In genomic region chr5:132812123-132812948, GRCh38 we compare ENCODE assay signal across 8 cellular contexts. TPM values are rescaled to one million over a fixed set of nuclear protein-coding genes. Genes with fewer than 3 reads are reported as not detected.
DNase-seq lines count a peak whose midpoint lies in the region; ATAC-seq and TF ChIP-seq lines count a peak whose summit lies in the region.

No MANE protein-coding gene starts in this region.

- no CpG with 5 or more reads among the region's 20 CpGs for WGBS in neuronal stem cell (ENCODE audit: extremely low coverage in 2 of 2, insufficient read length in 2 of 2, insufficient replicate concordance in 1 of 2), 2 donors

- no peak for DNase-seq in activated T-cell treated with anti-CD3 and anti-CD28 coated beads, Interleukin-2, amount 50 U/mL, for 4 hours
- DNase-seq in activated T-cell treated with anti-CD3 and anti-CD28 coated beads, Interleukin-2, amount 50 U/mL, for 1 hour: no peak
- DNase-seq in NCI-H69 (lab: John Stamatoyannopoulos, UW): peak; percentile 96
- no peak for DNase-seq in chondrocyte (ENCODE audit: low spot score)
- no peak for DNase-seq in stimulated activated naive B cell treated with anti-CD40 and anti-IgM and Interleukin-4, amounts not matched to agents 10 μg/mL and 1 μg/mL and 100 μg/mL, for 72 hours
- DNase-seq in neuronal stem cell (ENCODE audit: low spot score): no peak

- peaks cover 11% of the 10 kb centered on the region for H3K4me1 Mint-ChIP-seq in activated T-cell treated with anti-CD3 and anti-CD28 coated beads, Interleukin-2, amount 50 U/mL, for 4 hours (ENCODE audit: low read depth)
- H3K4me1 Mint-ChIP-seq in chondrocyte (ENCODE audit: low read depth): peaks cover 9% of the 10 kb centered on the region
- peaks cover 8 to 12% of the 10 kb centered on the region in 2 donors for H3K4me1 Mint-ChIP-seq in stimulated activated naive B cell treated with anti-CD40 and anti-IgM and Interleukin-4, amounts not matched to agents 10 μg/mL and 1 μg/mL and 100 μg/mL, for 72 hours

- H4K91ac ChIP-seq in neuronal stem cell (ENCODE audit: low read depth, low read length, poor library complexity): no peak overlapping the region

- no peak overlapping the region for H3K27ac Mint-ChIP-seq in chondrocyte (ENCODE audit: unreplicated experiment)
- H3K27ac Mint-ChIP-seq in stimulated activated naive B cell treated with anti-CD40 and anti-IgM and Interleukin-4, amounts not matched to agents 10 μg/mL and 1 μg/mL and 100 μg/mL, for 72 hours: no peak overlapping the region

- no peak for TF ChIP-seq CTCF in chondrocyte (IDR thresholded peaks at IDR 0.05)

- peaks cover 49% of the 10 kb centered on the region for H3K27me3 Mint-ChIP-seq in activated T-cell treated with anti-CD3 and anti-CD28 coated beads, Interleukin-2, amount 50 U/mL, for 4 hours (ENCODE audit: low read depth)
- H3K27me3 Mint-ChIP-seq in chondrocyte (ENCODE audit: low read depth): peaks cover 32% of the 10 kb centered on the region
- peaks cover 44 to 47% of the 10 kb centered on the region in 2 donors for H3K27me3 Mint-ChIP-seq in stimulated activated naive B cell treated with anti-CD40 and anti-IgM and Interleukin-4, amounts not matched to agents 10 μg/mL and 1 μg/mL and 100 μg/mL, for 72 hours

- peaks cover 20 to 89% (median 42%) of the 10 kb centered on the region in 3 experiments for H3K27me3 ChIP-seq in neuronal stem cell (ENCODE audit: control insufficient read depth in 3 of 3, insufficient read depth in 3 of 3, low read depth in 1 of 3, low read length in 3 of 3)

- peak overlapping the region; percentile 70 for H3K4me3 Mint-ChIP-seq in activated T-cell treated with anti-CD3 and anti-CD28 coated beads, Interleukin-2, amount 50 U/mL, for 4 hours
- H3K4me3 Mint-ChIP-seq in chondrocyte (ENCODE audit: unreplicated experiment): peak overlapping the region; percentile 70
- peak overlapping the region; percentile 70 for H3K4me3 Mint-ChIP-seq in stimulated activated naive B cell treated with anti-CD40 and anti-IgM and Interleukin-4, amounts not matched to agents 10 μg/mL and 1 μg/mL and 100 μg/mL, for 72 hours

- no peak overlapping the region for H3K4ac ChIP-seq in neuronal stem cell (ENCODE audit: low read length)

- H3K9ac ChIP-seq in neuronal stem cell (ENCODE audit: low read depth, low read length, poor library complexity): no peak overlapping the region

- no peaks in the 10 kb centered on the region for H3K36me3 Mint-ChIP-seq in activated T-cell treated with anti-CD3 and anti-CD28 coated beads, Interleukin-2, amount 50 U/mL, for 4 hours (ENCODE audit: insufficient read depth)
- peaks cover 1% of the 10 kb centered on the region for H3K36me3 Mint-ChIP-seq in chondrocyte (ENCODE audit: low read depth)
- no peaks in the 10 kb centered on the region for H3K36me3 Mint-ChIP-seq in stimulated activated naive B cell treated with anti-CD40 and anti-IgM and Interleukin-4, amounts not matched to agents 10 μg/mL and 1 μg/mL and 100 μg/mL, for 72 hours

- no peak overlapping the region for H3K14ac ChIP-seq in neuronal stem cell (ENCODE audit: low read length)

- no peak overlapping the region for H2BK15ac ChIP-seq in neuronal stem cell (ENCODE audit: low read length)

- H3K27ac ChIP-seq in neuronal stem cell (replicated peaks; ENCODE audit: low read length): no peak overlapping the region

- H2BK120ac ChIP-seq in neuronal stem cell (ENCODE audit: low read depth, low read length): no peak overlapping the region

- no peak overlapping the region for H2BK12ac ChIP-seq in neuronal stem cell (ENCODE audit: low read length)

- H3K9me3 Mint-ChIP-seq in activated T-cell treated with anti-CD3 and anti-CD28 coated beads, Interleukin-2, amount 50 U/mL, for 4 hours: no peaks in the 10 kb centered on the region
- no peaks in the 10 kb centered on the region for H3K9me3 Mint-ChIP-seq in chondrocyte (ENCODE audit: low read depth)
- H3K9me3 Mint-ChIP-seq in stimulated activated naive B cell treated with anti-CD40 and anti-IgM and Interleukin-4, amounts not matched to agents 10 μg/mL and 1 μg/mL and 100 μg/mL, for 72 hours: no peaks in the 10 kb centered on the region

- no peak overlapping the region for H4K8ac ChIP-seq in neuronal stem cell (ENCODE audit: low read depth, low read length)

- H3K4me2 ChIP-seq in neuronal stem cell (ENCODE audit: insufficient read depth, low read length, poor library complexity, severe bottlenecking): no peak overlapping the region

- H3K9me3 ChIP-seq in neuronal stem cell (replicated peaks in 1 of 2; ENCODE audit: control insufficient read depth in 2 of 2, insufficient read depth in 1 of 2, low read depth in 1 of 2, low read length in 2 of 2): peaks cover 6 to 8% of the 10 kb centered on the region in 2 donors

- H3K23ac ChIP-seq in neuronal stem cell (ENCODE audit: low read depth, low read length, poor library complexity): no peak overlapping the region

- H2AFZ ChIP-seq in neuronal stem cell (ENCODE audit: low read length): no peak overlapping the region

- H3K79me1 ChIP-seq in neuronal stem cell (ENCODE audit: low read depth, low read length): peaks cover 3% of the 10 kb centered on the region

- no peaks in the 10 kb centered on the region for H3K36me3 ChIP-seq in neuronal stem cell (replicated peaks in 1 of 2; ENCODE audit: control insufficient read depth in 2 of 2, insufficient read depth in 2 of 2, low read length in 2 of 2)

- H2BK5ac ChIP-seq in neuronal stem cell (ENCODE audit: low read length): no peak overlapping the region

- H3K4me3 ChIP-seq in neuronal stem cell (ENCODE audit: low read length in 2 of 2): no peak overlapping the region

- no peak for ATAC-seq in activated T-cell treated with anti-CD3 and anti-CD28 coated beads, Interleukin-2, amount 50 U/mL, for 4 hours
- ATAC-seq in stimulated activated naive B cell treated with anti-CD40 and anti-IgM and Interleukin-4, amounts not matched to agents 10 μg/mL and 1 μg/mL and 100 μg/mL, for 72 hours (replicated peaks): peak; percentile 47 to 51
- ATAC-seq in GM21737 (IDR thresholded peaks at IDR 0.05; ENCODE audit: unreplicated experiment): no peak
- ATAC-seq in GM21717 (IDR thresholded peaks at IDR 0.05; ENCODE audit: unreplicated experiment): no peak

- H2AK5ac ChIP-seq in neuronal stem cell (ENCODE audit: low read depth, low read length): no peak overlapping the region

- peaks cover 2 to 3% of the 10 kb centered on the region in 2 donors for H3K4me1 ChIP-seq in neuronal stem cell (ENCODE audit: control insufficient read depth in 2 of 2, insufficient read depth in 1 of 2, low read depth in 1 of 2, low read length in 2 of 2)

- H3K18ac ChIP-seq in neuronal stem cell (ENCODE audit: low read length): no peak overlapping the region

RNA-seq across cellular contexts. Expression of gene SOWAHA, which starts 0.8 kb away (rescaled TPM):
- total RNA-seq in activated T-cell treated with anti-CD3 and anti-CD28 coated beads, Interleukin-2, amount 50 U/mL, for 4 hours: under 1 TPM in 1 of 3 donors, not detected in 2; 0.05 TPM
- not detected in 3 replicates for total RNA-seq in chondrocyte
- 0.03 TPM for polyA plus RNA-seq in neuronal stem cell (2013, experiment 1 of 2)
- 0.01 TPM for polyA plus RNA-seq in neuronal stem cell (2013, experiment 2 of 2)

RNA-seq across cellular contexts. Expression of gene SHROOM1, which starts 18.1 kb away (rescaled TPM):
- total RNA-seq in activated T-cell treated with anti-CD3 and anti-CD28 coated beads, Interleukin-2, amount 50 U/mL, for 4 hours: 1 to 10 TPM in 1 of 3 donors, under 1 TPM in 2; 0.79 to 1.4 (median 0.83) TPM
- total RNA-seq in chondrocyte: 6.5 to 7.7 TPM (median 7.6 TPM) in 3 replicates
- polyA plus RNA-seq in neuronal stem cell (2013, experiment 1 of 2): 1.7 TPM
- 1.8 TPM for polyA plus RNA-seq in neuronal stem cell (2013, experiment 2 of 2)

RNA-seq across cellular contexts. Expression of gene SEPTIN8, which starts 35.3 kb away (rescaled TPM):
- total RNA-seq in activated T-cell treated with anti-CD3 and anti-CD28 coated beads, Interleukin-2, amount 50 U/mL, for 4 hours: 10 to 100 TPM; 12.8 to 18.2 (median 13.7) TPM
- total RNA-seq in chondrocyte: 86.0 to 128 TPM (median 127 TPM) in 3 replicates
- polyA plus RNA-seq in neuronal stem cell (2013, experiment 1 of 2): 53.7 TPM
- 53.2 TPM for polyA plus RNA-seq in neuronal stem cell (2013, experiment 2 of 2)

RNA-seq across cellular contexts. Expression of gene GDF9, which starts 53.9 kb away (rescaled TPM):
- under 1 TPM; 0.27 to 0.89 (median 0.32) TPM for total RNA-seq in activated T-cell treated with anti-CD3 and anti-CD28 coated beads, Interleukin-2, amount 50 U/mL, for 4 hours
- total RNA-seq in chondrocyte: 0.29 to 0.38 TPM (median 0.30 TPM) in 3 replicates
- 0.13 TPM for polyA plus RNA-seq in neuronal stem cell (2013, experiment 1 of 2)
- polyA plus RNA-seq in neuronal stem cell (2013, experiment 2 of 2): 0.26 TPM

RNA-seq across cellular contexts. Expression of gene UQCRQ, which starts 54.1 kb away (rescaled TPM):
- total RNA-seq in activated T-cell treated with anti-CD3 and anti-CD28 coated beads, Interleukin-2, amount 50 U/mL, for 4 hours: 100 to 1,000 TPM; 475 to 549 (median 490) TPM
- 378 to 436 TPM (median 403 TPM) in 3 replicates for total RNA-seq in chondrocyte
- 300 TPM for polyA plus RNA-seq in neuronal stem cell (2013, experiment 1 of 2)
- 323 TPM for polyA plus RNA-seq in neuronal stem cell (2013, experiment 2 of 2)

Comparison
In these comparisons a context has a peak if more than half of its experiments do, and no peak if none do; other contexts are left out.
1. ATAC-seq: peak in stimulated activated naive B cell treated with anti-CD40 and anti-IgM and Interleukin-4, amounts not matched to agents 10 μg/mL and 1 μg/mL and 100 μg/mL, for 72 hours (2 of 2); none in activated T-cell treated with anti-CD3 and anti-CD28 coated beads, Interleukin-2, amount 50 U/mL, for 4 hours (0 of 2), GM21737 (single experiment) and GM21717 (single experiment).
2. Peak in every context shown above with its lines, with median percentiles within 50 percentile points of each other: H3K4me3 Mint-ChIP-seq.